Comparison of ENCODE assay signal across 8 cellular contexts in genomic region chr10:80204801-80205477, GRCh38. TPM values are rescaled to one million over a fixed set of nuclear protein-coding genes. Genes with fewer than 3 reads are reported as not detected.
DNase-seq lines count a peak whose midpoint lies in the region; ATAC-seq and TF ChIP-seq lines count a peak whose summit lies in the region.

No MANE protein-coding gene starts in this region.

- no peaks in the 10 kb centered on the region for H3K9me3 Mint-ChIP-seq in IgD-negative memory B cell
- H3K9me3 Mint-ChIP-seq in activated T-helper 1 cell treated with anti-CD3 and anti-CD28 coated beads, Interleukin-12 subunit alpha, Interleukin-12 subunit beta, Interleukin-2, Interleukin-4 antibody, amounts not matched to agents 30 ng/mL and 10 ng/mL and 1 ng/mL, durations not matched to agents 14 hours and 24 hours and 36 hours = no peaks in the 10 kb centered on the region

- H3K27me3 ChIP-seq in gastroesophageal sphincter (no peaks in the 10 kb centered on the region), ovary (no peaks in the 10 kb centered on the region)

- H3K4me3 ChIP-seq in gastroesophageal sphincter (peak overlapping the region; percentile 50 to 99), ovary (peak overlapping the region; percentile 90)

- no peaks in the 10 kb centered on the region for H3K27me3 Mint-ChIP-seq in IgD-negative memory B cell
- H3K27me3 Mint-ChIP-seq in activated T-helper 1 cell treated with anti-CD3 and anti-CD28 coated beads, Interleukin-12 subunit alpha, Interleukin-12 subunit beta, Interleukin-2, Interleukin-4 antibody, amounts not matched to agents 30 ng/mL and 10 ng/mL and 1 ng/mL, durations not matched to agents 14 hours and 24 hours and 36 hours (ENCODE audit: insufficient read depth) = peaks cover 5% of the 10 kb centered on the region

- H3K9ac ChIP-seq in ES-I3 (ENCODE audit: low read depth, low read length) = peak overlapping the region; percentile 80

- ATAC-seq in GM21529 (IDR thresholded peaks at IDR 0.05; ENCODE audit: unreplicated experiment) (peak; percentile 35), gastroesophageal sphincter (peak; percentile 29)

- peaks cover 3% of the 10 kb centered on the region for H3K36me3 Mint-ChIP-seq in IgD-negative memory B cell
- H3K36me3 Mint-ChIP-seq in activated T-helper 1 cell treated with anti-CD3 and anti-CD28 coated beads, Interleukin-12 subunit alpha, Interleukin-12 subunit beta, Interleukin-2, Interleukin-4 antibody, amounts not matched to agents 30 ng/mL and 10 ng/mL and 1 ng/mL, durations not matched to agents 14 hours and 24 hours and 36 hours (ENCODE audit: low read depth) = peaks cover 19% of the 10 kb centered on the region

- H3K4me1 Mint-ChIP-seq in IgD-negative memory B cell = peaks cover 25 to 45% (median 42%) of the 10 kb centered on the region in 3 donors
- peaks cover 57% of the 10 kb centered on the region for H3K4me1 Mint-ChIP-seq in activated T-helper 1 cell treated with anti-CD3 and anti-CD28 coated beads, Interleukin-12 subunit alpha, Interleukin-12 subunit beta, Interleukin-2, Interleukin-4 antibody, amounts not matched to agents 30 ng/mL and 10 ng/mL and 1 ng/mL, durations not matched to agents 14 hours and 24 hours and 36 hours (ENCODE audit: low read depth)

- TF ChIP-seq CTCF in gastroesophageal sphincter (IDR thresholded peaks at IDR 0.05) = peak in 1 of 4 experiments; percentile 13
- TF ChIP-seq CTCF in ovary (IDR thresholded peaks at IDR 0.05) = no peak

- TF ChIP-seq EP300 in gastroesophageal sphincter (IDR thresholded peaks at IDR 0.05) (no peak), ovary (IDR thresholded peaks at IDR 0.05) (no peak)

- WGBS in gastroesophageal sphincter (ENCODE audit: low coverage in 1 of 2), 2 donors = 0% methylated on average over 2 of the region's 63 CpGs; no CpG with 5 or more reads in 1 of the 2 donors
- 0 to 1% (median 1%) methylated on average over 22 to 63 of the region's 63 CpGs for WGBS in ovary, 3 donors

- peak overlapping the region; percentile 73 to 93 (median 91) for H3K4me3 Mint-ChIP-seq in IgD-negative memory B cell
- peak overlapping the region; percentile 94 for H3K4me3 Mint-ChIP-seq in activated T-helper 1 cell treated with anti-CD3 and anti-CD28 coated beads, Interleukin-12 subunit alpha, Interleukin-12 subunit beta, Interleukin-2, Interleukin-4 antibody, amounts not matched to agents 30 ng/mL and 10 ng/mL and 1 ng/mL, durations not matched to agents 14 hours and 24 hours and 36 hours

- H3K9me3 ChIP-seq in ES-I3 (ENCODE audit: control insufficient read depth, insufficient read depth, low read length) (no peaks in the 10 kb centered on the region), gastroesophageal sphincter (no peaks in the 10 kb centered on the region), ovary (no peaks in the 10 kb centered on the region)

- H3K36me3 ChIP-seq in ES-I3 (ENCODE audit: insufficient read depth, low read length) (no peaks in the 10 kb centered on the region), gastroesophageal sphincter (no peaks in the 10 kb centered on the region), ovary (no peaks in the 10 kb centered on the region)

- peak overlapping the region; percentile 61 to 82 (median 76) for H3K27ac Mint-ChIP-seq in IgD-negative memory B cell
- H3K27ac Mint-ChIP-seq in activated T-helper 1 cell treated with anti-CD3 and anti-CD28 coated beads, Interleukin-12 subunit alpha, Interleukin-12 subunit beta, Interleukin-2, Interleukin-4 antibody, amounts not matched to agents 30 ng/mL and 10 ng/mL and 1 ng/mL, durations not matched to agents 14 hours and 24 hours and 36 hours = peak overlapping the region; percentile 92

- peak overlapping the region; percentile 80 to 100 (median 96) for H3K27ac ChIP-seq in gastroesophageal sphincter
- H3K27ac ChIP-seq in ovary = peak overlapping the region; percentile 86 to 93

- DNase-seq in activated T-helper 1 cell treated with anti-CD3 and anti-CD28 coated beads, Interleukin-12 subunit alpha, Interleukin-12 subunit beta, Interleukin-2, Interleukin-4 antibody, amounts not matched to agents 30 ng/mL and 10 ng/mL and 1 ng/mL, durations not matched to agents 14 hours and 24 hours and 36 hours (ENCODE audit: low spot score) = no peak
- DNase-seq in ovary (peak in 2 of 5 donors; percentile 60 to 69), SKM-1 treated with dmso at 0.1 percent for 144 hours (lab: John Stamatoyannopoulos, UW; ENCODE audit: unreplicated experiment) (no peak), AG08395 (ENCODE audit: low spot score) (no peak)

- TF ChIP-seq POLR2A in gastroesophageal sphincter (IDR thresholded peaks at IDR 0.05) = no peak
- peak; percentile 18 for TF ChIP-seq POLR2A in ovary (IDR thresholded peaks at IDR 0.05)

- intact Hi-C loops in activated T-helper 1 cell treated with anti-CD3 and anti-CD28 coated beads, Interleukin-12 subunit alpha, Interleukin-12 subunit beta, Interleukin-2, Interleukin-4 antibody, amounts not matched to agents 30 ng/mL and 10 ng/mL and 1 ng/mL, durations not matched to agents 14 hours and 24 hours and 36 hours (cut with micrococcal nuclease) = loop anchor here (1.0 to 10.0 kb wide), 9 partner anchors 9 to 1903 kb away; partner anchors contain the start of genes PRXL2A, SH2D4B, TSPAN14 and ZCCHC24
- intact Hi-C loops in ovary (cut with DNase I) = loop anchor here (5.0 kb wide), 3 partner anchors 48 to 63 kb away; no protein-coding TSS in a partner anchor

- H3K4me1 ChIP-seq in ES-I3 (ENCODE audit: insufficient read depth, low read length) (peaks cover 22% of the 10 kb centered on the region), gastroesophageal sphincter (peaks cover 5 to 91% (median 55%) of the 10 kb centered on the region in 3 donors), ovary (ENCODE audit: insufficient read depth) (peaks cover 24% of the 10 kb centered on the region)

RNA-seq across cellular contexts. Expression of gene ANXA11, which starts 0.4 kb away (rescaled TPM):
- polyA plus RNA-seq in IgD-negative memory B cell = 243 TPM
- 216 and 239 TPM in 2 replicates for total RNA-seq in activated T-helper 1 cell treated with anti-CD3 and anti-CD28 coated beads, Interleukin-12 subunit alpha, Interleukin-12 subunit beta, Interleukin-2, Interleukin-4 antibody, amounts not matched to agents 30 ng/mL and 10 ng/mL and 1 ng/mL, durations not matched to agents 14 hours and 24 hours and 36 hours
- 100 to 1,000 TPM; 117 to 225 (median 162) TPM for total RNA-seq in gastroesophageal sphincter
- 100 to 1,000 TPM in 6 of 7 donors, 10 to 100 TPM in 1; 44.2 to 159 (median 137) TPM for total RNA-seq in ovary
- 100 to 1,000 TPM in 1 of 2 donors, 10 to 100 TPM in 1; 55.9 to 372 TPM for polyA plus RNA-seq in ovary
